ENCODE assay signal across 9 cellular contexts in the genomic region with DNA sequence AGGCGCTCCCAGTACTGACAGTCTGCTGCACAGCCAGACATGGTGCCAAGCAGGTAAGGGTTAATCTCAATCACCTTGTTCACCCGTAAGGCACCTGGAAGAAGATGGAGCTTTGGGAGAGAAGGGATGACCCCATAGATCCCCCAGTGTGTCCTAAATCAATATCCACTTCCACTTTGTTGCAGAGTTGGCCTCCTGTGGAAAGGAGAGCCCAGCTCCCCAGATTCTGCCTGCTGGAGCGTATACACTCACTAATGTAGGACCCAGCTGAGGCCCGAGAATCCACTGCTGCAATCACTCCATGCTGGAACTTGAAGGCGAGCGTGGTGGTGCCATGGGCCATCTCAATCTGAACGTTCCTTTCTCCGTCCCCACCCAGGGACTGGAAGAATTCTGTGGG. TPM values are rescaled to one million over a fixed set of nuclear protein-coding genes. Genes with fewer than 3 reads are reported as not detected.
DNase-seq lines count a peak whose midpoint lies in the region; FAIRE-seq and TF ChIP-seq lines count a peak whose summit lies in the region.
"Had no signal": no experiment of that assay in that cellular context is flagged by ENCODE, and none has a peak within 500 bp of the region (broad histone marks: within the 10 kb centered on the region; RNA-seq: fewer than 3 reads in every experiment).

No MANE protein-coding gene starts in this region.

- TF ChIP-seq POLR2A in GM12892 (IDR thresholded peaks at IDR 0.05; ENCODE audit: low read depth, low read length), result no peak
- no peak for TF ChIP-seq POLR2A in Peyer's patch (IDR thresholded peaks at IDR 0.05)

- DNase-seq in GM12892 (ENCODE audit: insufficient read length) (no peak), Peyer's patch (no peak), foreskin fibroblast (no peak), small intestine (peak; percentile 17), GM19240 (ENCODE audit: insufficient read length, low spot score) (no peak), COLO829 (ENCODE audit: low spot score) (no peak), NCI-H748 (lab: John Stamatoyannopoulos, UW; ENCODE audit: unreplicated experiment) (no peak)
- DNase-seq: head of caudate nucleus had no signal

- H3K27me3 ChIP-seq in Peyer's patch (no peaks in the 10 kb centered on the region), small intestine (ENCODE audit: control insufficient read depth in 2 of 2, insufficient read depth in 2 of 2, low read length in 2 of 2) (no peaks in the 10 kb centered on the region)
- H3K27me3 ChIP-seq: adrenal gland had no signal

- FAIRE-seq in GM12892 (lab: Jason Lieb, UNC) (peak; percentile 44), small intestine (lab: Jason Lieb, UNC) (no peak)

- WGBS in small intestine, 3 donors, result 36 to 58% (median 44%) methylated on average over 8 of the region's 8 CpGs

- H3K4me1 ChIP-seq in Peyer's patch (peaks cover 2 to 43% (median 15%) of the 10 kb centered on the region in 4 donors), small intestine (ENCODE audit: control insufficient read depth in 2 of 2, insufficient read depth in 1 of 2, low read depth in 1 of 2, low read length in 1 of 2) (peaks cover 8 to 18% of the 10 kb centered on the region in 2 donors)

- H3K4me3 ChIP-seq in Peyer's patch (peak overlapping the region; percentile 64 to 92 (median 85)), foreskin fibroblast (ENCODE audit: low read depth in 1 of 2, low read length in 2 of 2) (peak overlapping the region; percentile 86 to 96), small intestine (ENCODE audit: low read depth in 1 of 2, low read length in 2 of 2) (peak overlapping the region; percentile 90 to 91)

- H3K36me3 ChIP-seq in Peyer's patch, result peaks cover 0 to 51% (median 0%) of the 10 kb centered on the region in 3 donors
- peaks cover 9 to 14% of the 10 kb centered on the region in 2 donors for H3K36me3 ChIP-seq in small intestine (ENCODE audit: control insufficient read depth in 2 of 2, insufficient read depth in 2 of 2, low read length in 2 of 2)

- H3K9me3 ChIP-seq in Peyer's patch, result no peaks in the 10 kb centered on the region
- H3K9me3 ChIP-seq in small intestine (ENCODE audit: control insufficient read depth, low read depth), result no peaks in the 10 kb centered on the region
- H3K9me3 ChIP-seq: adrenal gland had no signal

- H3K27ac ChIP-seq in Peyer's patch (peak overlapping the region; percentile 95 to 100 (median 99)), small intestine (ENCODE audit: low read depth in 1 of 2, low read length in 1 of 2) (peak overlapping the region; percentile 27 to 56)

- TF ChIP-seq CTCF in Peyer's patch (IDR thresholded peaks at IDR 0.05) (no peak), foreskin fibroblast (IDR thresholded peaks at IDR 0.05; ENCODE audit: low read depth, low read length) (no peak)

RNA-seq across cellular contexts. Expression of a gene that starts 1.2 kb away (rescaled TPM):
- 358 TPM for polyA plus RNA-seq in GM12892 (2012; ENCODE audit: missing spikeins)
- 100 to 1,000 TPM in 2 of 4 donors, 10 to 100 TPM in 2; 48.1 to 104 (median 96.0) TPM for total RNA-seq in Peyer's patch
- 100 to 1,000 TPM; 271 to 329 (median 315) TPM for polyA plus RNA-seq in small intestine

RNA-seq across cellular contexts. Expression of a gene that starts 4.2 kb away (rescaled TPM):
- polyA plus RNA-seq in GM12892 (2012; ENCODE audit: missing spikeins), result 45.5 TPM
- 10 to 100 TPM; 16.5 to 53.2 (median 39.4) TPM for total RNA-seq in Peyer's patch
- 10 to 100 TPM; 18.1 to 51.5 (median 23.5) TPM for polyA plus RNA-seq in small intestine

RNA-seq across cellular contexts. Expression of a gene that starts 10.8 kb away (rescaled TPM):
- polyA plus RNA-seq in GM12892 (2012; ENCODE audit: missing spikeins), result 151 TPM
- total RNA-seq in Peyer's patch, result 100 to 1,000 TPM in 3 of 4 donors, 10 to 100 TPM in 1; 25.6 to 136 (median 107) TPM
- polyA plus RNA-seq in small intestine, result 100 to 1,000 TPM in 2 of 3 donors, 10 to 100 TPM in 1; 70.2 to 157 (median 114) TPM

RNA-seq across cellular contexts. Expression of a gene that starts 11.3 kb away (rescaled TPM):
- polyA plus RNA-seq in GM12892 (2012; ENCODE audit: missing spikeins), result 286 TPM
- total RNA-seq in Peyer's patch, result 100 to 1,000 TPM in 1 of 4 donors, 10 to 100 TPM in 3; 53.5 to 124 (median 80.9) TPM
- 100 to 1,000 TPM; 201 to 224 (median 221) TPM for polyA plus RNA-seq in small intestine

RNA-seq across cellular contexts. Expression of a gene that starts 25.9 kb away (rescaled TPM):
- 71.9 TPM for polyA plus RNA-seq in GM12892 (2012; ENCODE audit: missing spikeins)
- total RNA-seq in Peyer's patch, result 10 to 100 TPM in 1 of 4 donors, 1 to 10 TPM in 2, under 1 TPM in 1; 0.88 to 13.2 (median 4.2) TPM
- 1 to 10 TPM in 2 of 3 donors, not detected in 1; 2.7 to 4.6 TPM for polyA plus RNA-seq in small intestine
